1 cellular context compared by ENCODE assay signal in genomic region chr12:24979286-24979685, GRCh38.
TF ChIP-seq lines count a peak whose summit lies in the region.

No MANE protein-coding gene starts in this region.

TF ChIP-seq in K562, 482 proteins besides CTCF, POLR2A, EP300 and RAD21 (continued from another document and continues in another):
- TF ChIP-seq CREB5 (CRISPR knock-in tag; IDR thresholded peaks at IDR 0.05) (no peak), ZNF561 (CRISPR knock-in tag; conservative IDR thresholded peaks at IDR 0.05) (no peak), ZNF253 (CRISPR knock-in tag; conservative IDR thresholded peaks at IDR 0.05) (no peak), E4F1 (CRISPR knock-in tag; IDR thresholded peaks at IDR 0.05; ENCODE audit: borderline replicate concordance) (no peak), HMG20B (CRISPR knock-in tag; IDR thresholded peaks at IDR 0.05) (no peak), ZNF212 (CRISPR knock-in tag; IDR thresholded peaks at IDR 0.05) (no peak), PRDM10 (IDR thresholded peaks at IDR 0.05; ENCODE audit: partially characterized antibody) (no peak), UBTF (IDR thresholded peaks at IDR 0.05; ENCODE audit: borderline replicate concordance in 1 of 2, low read depth in 2 of 2, low read length in 2 of 2) (no peak), SRSF9 (IDR thresholded peaks at IDR 0.05; ENCODE audit: borderline replicate concordance, low read depth, low read length) (no peak), DIDO1 (tag; IDR thresholded peaks at IDR 0.05; ENCODE audit: low read depth) (no peak), NFRKB (IDR thresholded peaks at IDR 0.05; ENCODE audit: low read depth) (no peak), DACH1 (IDR thresholded peaks at IDR 0.05; ENCODE audit: partially characterized antibody) (no peak), ZNF707 (CRISPR knock-in tag; conservative IDR thresholded peaks at IDR 0.05) (no peak), ZNF41 (CRISPR knock-in tag; conservative IDR thresholded peaks at IDR 0.05) (no peak), PHF8 (IDR thresholded peaks at IDR 0.05; ENCODE audit: borderline replicate concordance, low read length) (no peak), KLF6 (CRISPR knock-in tag; IDR thresholded peaks at IDR 0.05; ENCODE audit: borderline replicate concordance) (no peak), CTBP1 (IDR thresholded peaks at IDR 0.05; ENCODE audit: borderline replicate concordance) (peak; percentile 75), ZNF57 (CRISPR knock-in tag; IDR thresholded peaks at IDR 0.05) (no peak), RCOR1 (IDR thresholded peaks at IDR 0.05; ENCODE audit: borderline replicate concordance in 1 of 2, low read depth in 2 of 2, low read length in 2 of 2) (0 out of 4 replicates have a peak, but pooled peaks of 1 of the 2 experiments have one; percentile 19), PML (IDR thresholded peaks at IDR 0.05; ENCODE audit: low read length) (no peak), SPI1 (IDR thresholded peaks at IDR 0.05; ENCODE audit: borderline replicate concordance, low read depth, low read length) (peak; percentile 36; the same call in 1 of the 2 replicates), JUN (IDR thresholded peaks at IDR 0.05; ENCODE audit: borderline replicate concordance, low read depth, low read length) (no peak), JUN (CRISPR knock-in tag; IDR thresholded peaks at IDR 0.05; ENCODE audit: borderline replicate concordance) (no peak), E2F5 (CRISPR knock-in tag; IDR thresholded peaks at IDR 0.05) (no peak), XRCC4 (IDR thresholded peaks at IDR 0.05; ENCODE audit: extremely low read depth, insufficient read depth, insufficient read length) (no peak), HNRNPUL1 (IDR thresholded peaks at IDR 0.05; ENCODE audit: low read length) (no peak), AFF1 (IDR thresholded peaks at IDR 0.05; ENCODE audit: low read depth in 1 of 2, partially characterized antibody in 2 of 2) (no peak), ZNF408 (CRISPR knock-in tag; IDR thresholded peaks at IDR 0.05; ENCODE audit: low read depth) (no peak), NFE2L1 (tag; IDR thresholded peaks at IDR 0.05; ENCODE audit: borderline replicate concordance, low read depth) (peak; percentile 27; the same call in 1 of the 2 replicates), ETS1 (conservative IDR thresholded peaks at IDR 0.05; ENCODE audit: control insufficient read depth, low read depth, low read length) (no peak), PRMT5 (CRISPR knock-in tag; IDR thresholded peaks at IDR 0.05) (no peak), MAFK (IDR thresholded peaks at IDR 0.05; ENCODE audit: low read length) (peak; percentile 73), RBM39 (optimal IDR thresholded peaks at IDR 0.05; ENCODE audit: low read depth, low read length) (no peak), DMBX1 (CRISPR knock-in tag; IDR thresholded peaks at IDR 0.05; ENCODE audit: borderline replicate concordance) (no peak), SUPT5H (IDR thresholded peaks at IDR 0.05) (no peak)
- TF ChIP-seq, protein P1, sequence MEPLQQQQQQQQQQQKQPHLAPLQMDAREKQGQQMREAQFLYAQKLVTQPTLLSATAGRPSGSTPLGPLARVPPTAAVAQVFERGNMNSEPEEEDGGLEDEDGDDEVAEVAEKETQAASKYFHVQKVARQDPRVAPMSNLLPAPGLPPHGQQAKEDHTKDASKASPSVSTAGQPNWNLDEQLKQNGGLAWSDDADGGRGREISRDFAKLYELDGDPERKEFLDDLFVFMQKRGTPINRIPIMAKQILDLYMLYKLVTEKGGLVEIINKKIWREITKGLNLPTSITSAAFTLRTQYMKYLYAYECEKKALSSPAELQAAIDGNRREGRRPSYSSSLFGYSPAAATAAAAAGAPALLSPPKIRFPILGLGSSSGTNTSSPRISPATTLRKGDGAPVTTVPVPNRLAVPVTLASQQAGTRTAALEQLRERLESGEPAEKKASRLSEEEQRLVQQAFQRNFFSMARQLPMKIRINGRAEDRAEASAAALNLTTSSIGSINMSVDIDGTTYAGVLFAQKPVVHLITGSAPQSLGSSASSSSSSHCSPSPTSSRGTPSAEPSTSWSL (CRISPR knock-in tag; IDR thresholded peaks at IDR 0.05; ENCODE audit: borderline replicate concordance): no peak
- TF ChIP-seq, protein P2, sequence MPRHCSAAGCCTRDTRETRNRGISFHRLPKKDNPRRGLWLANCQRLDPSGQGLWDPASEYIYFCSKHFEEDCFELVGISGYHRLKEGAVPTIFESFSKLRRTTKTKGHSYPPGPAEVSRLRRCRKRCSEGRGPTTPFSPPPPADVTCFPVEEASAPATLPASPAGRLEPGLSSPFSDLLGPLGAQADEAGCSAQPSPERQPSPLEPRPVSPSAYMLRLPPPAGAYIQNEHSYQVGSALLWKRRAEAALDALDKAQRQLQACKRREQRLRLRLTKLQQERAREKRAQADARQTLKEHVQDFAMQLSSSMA (CRISPR knock-in tag; IDR thresholded peaks at IDR 0.05): no peak
- TF ChIP-seq, protein P3, sequence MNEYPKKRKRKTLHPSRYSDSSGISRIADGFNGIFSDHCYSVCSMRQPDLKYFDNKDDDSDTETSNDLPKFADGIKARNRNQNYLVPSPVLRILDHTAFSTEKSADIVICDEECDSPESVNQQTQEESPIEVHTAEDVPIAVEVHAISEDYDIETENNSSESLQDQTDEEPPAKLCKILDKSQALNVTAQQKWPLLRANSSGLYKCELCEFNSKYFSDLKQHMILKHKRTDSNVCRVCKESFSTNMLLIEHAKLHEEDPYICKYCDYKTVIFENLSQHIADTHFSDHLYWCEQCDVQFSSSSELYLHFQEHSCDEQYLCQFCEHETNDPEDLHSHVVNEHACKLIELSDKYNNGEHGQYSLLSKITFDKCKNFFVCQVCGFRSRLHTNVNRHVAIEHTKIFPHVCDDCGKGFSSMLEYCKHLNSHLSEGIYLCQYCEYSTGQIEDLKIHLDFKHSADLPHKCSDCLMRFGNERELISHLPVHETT (CRISPR knock-in tag; conservative IDR thresholded peaks at IDR 0.05 in 1 of 2, IDR thresholded peaks at IDR 0.05 in 1 of 2): no peak
- TF ChIP-seq, protein P4, sequence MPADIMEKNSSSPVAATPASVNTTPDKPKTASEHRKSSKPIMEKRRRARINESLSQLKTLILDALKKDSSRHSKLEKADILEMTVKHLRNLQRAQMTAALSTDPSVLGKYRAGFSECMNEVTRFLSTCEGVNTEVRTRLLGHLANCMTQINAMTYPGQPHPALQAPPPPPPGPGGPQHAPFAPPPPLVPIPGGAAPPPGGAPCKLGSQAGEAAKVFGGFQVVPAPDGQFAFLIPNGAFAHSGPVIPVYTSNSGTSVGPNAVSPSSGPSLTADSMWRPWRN (IDR thresholded peaks at IDR 0.05; ENCODE audit: low read depth): no peak
